In genomic region chr11:14578551-14578956, GRCh38 we compare ENCODE assay signal across 8 cellular contexts. TPM values are rescaled to one million over a fixed set of nuclear protein-coding genes. Genes with fewer than 3 reads are reported as not detected.
DNase-seq lines count a peak whose midpoint lies in the region; ATAC-seq, FAIRE-seq and TF ChIP-seq lines count a peak whose summit lies in the region.

No MANE protein-coding gene starts in this region.

- ATAC-seq in HG03045 (IDR thresholded peaks at IDR 0.05; ENCODE audit: unreplicated experiment) (peak; percentile 99), heart left ventricle (peak; percentile 34 to 87 (median 68))

- no peak for TF ChIP-seq CTCF in heart left ventricle (IDR thresholded peaks at IDR 0.05)
- no peak for TF ChIP-seq CTCF in kidney (IDR thresholded peaks at IDR 0.05; ENCODE audit: borderline replicate concordance, extremely low read depth, insufficient read depth)

- peak; percentile 41 for DNase-seq in activated CD4-positive, CD25-positive, alpha-beta regulatory T cell treated with anti-CD3 and anti-CD28 coated beads, Interleukin-2, amount 50 U/mL, for 16 hours (ENCODE audit: low read depth, low spot score)
- DNase-seq in activated CD4-positive, CD25-positive, alpha-beta regulatory T cell treated with anti-CD3 and anti-CD28 coated beads, Interleukin-2, amount 50 U/mL, for 72 hours: no peak
- peak; percentile 20 for DNase-seq in NCI-H524 treated with DMSO at 0.1 percent for 48 hours (lab: John Stamatoyannopoulos, UW)
- peak; percentile 12 for DNase-seq in activated T-cell treated with anti-CD3 and anti-CD28 coated beads for 48 hours (ENCODE audit: low read depth)
- peak in 2 of 5 donors; percentile 25 to 32 for DNase-seq in heart left ventricle
- peak; percentile 28 for DNase-seq in stimulated activated CD8-positive, alpha-beta memory T cell treated with anti-CD3 and anti-CD28 coated beads, Interleukin-15, amount 100 ng/mL, for 1 hour (ENCODE audit: low read depth)
- DNase-seq in kidney: no peak

- WGBS in heart left ventricle, 4 donors: 19 to 35% (median 24%) methylated on average over 3 of the region's 3 CpGs

- no peak for FAIRE-seq in kidney (lab: Jason Lieb, UNC)

- no peak overlapping the region for H3K4me3 ChIP-seq in heart left ventricle
- H3K4me3 ChIP-seq in kidney (ENCODE audit: low read length in 2 of 2): peak overlapping the region in 1 of 2 donors; percentile 12

- no peak overlapping the region for H3K9ac ChIP-seq in kidney (ENCODE audit: low read length in 2 of 2)

- no peaks in the 10 kb centered on the region for H3K36me3 ChIP-seq in heart left ventricle
- H3K36me3 ChIP-seq in kidney (ENCODE audit: control insufficient read depth in 1 of 2, insufficient read depth in 2 of 2, low read length in 2 of 2): no peaks in the 10 kb centered on the region

- TF ChIP-seq POLR2A in heart left ventricle (IDR thresholded peaks at IDR 0.05): no peak

- no peaks in the 10 kb centered on the region for H3K27me3 ChIP-seq in heart left ventricle

- H3K27ac ChIP-seq in heart left ventricle (peak overlapping the region in 4 of 12 donors; percentile 2 to 65 (median 11)), kidney (ENCODE audit: low read depth in 2 of 2, low read length in 2 of 2) (peak overlapping the region in 1 of 2 donors; percentile 35)

- peaks cover 0 to 9% (median 0%) of the 10 kb centered on the region in 12 donors for H3K9me3 ChIP-seq in heart left ventricle
- no peaks in the 10 kb centered on the region for H3K9me3 ChIP-seq in kidney (ENCODE audit: control insufficient read depth in 1 of 2, low read length in 2 of 2)

- intact Hi-C loops in heart left ventricle (cut with DNase I) (no loop called here), kidney (cut with DNase I) (no loop called here)

- H3K4me1 ChIP-seq in heart left ventricle: peaks cover 0 to 25% (median 4%) of the 10 kb centered on the region in 12 donors
- peaks cover 7 to 9% of the 10 kb centered on the region in 2 donors for H3K4me1 ChIP-seq in kidney (ENCODE audit: control insufficient read depth in 1 of 2, insufficient read depth in 1 of 2, low read depth in 1 of 2, low read length in 2 of 2)

RNA-seq across cellular contexts. Expression of gene PSMA1, which starts 58.4 kb away (rescaled TPM):
- 100 to 1,000 TPM in 8 of 9 donors, 10 to 100 TPM in 1; 95.5 to 136 (median 129) TPM for total RNA-seq in heart left ventricle
- 100 to 1,000 TPM; 149 to 152 TPM for polyA plus RNA-seq in heart left ventricle
- total RNA-seq in kidney: 118 TPM
- polyA plus RNA-seq in kidney (ENCODE audit: insufficient read depth, low read depth, low replicate concordance): 133 TPM

Comparison
In these comparisons a context has a peak if more than half of its experiments do, and no peak if none do; other contexts are left out.
1. DNase-seq: peak in activated CD4-positive, CD25-positive, alpha-beta regulatory T cell treated with anti-CD3 and anti-CD28 coated beads, Interleukin-2, amount 50 U/mL, for 16 hours (single experiment), NCI-H524 treated with DMSO at 0.1 percent for 48 hours (single experiment), activated T-cell treated with anti-CD3 and anti-CD28 coated beads for 48 hours (single experiment) and stimulated activated CD8-positive, alpha-beta memory T cell treated with anti-CD3 and anti-CD28 coated beads, Interleukin-15, amount 100 ng/mL, for 1 hour (single experiment); none in activated CD4-positive, CD25-positive, alpha-beta regulatory T cell treated with anti-CD3 and anti-CD28 coated beads, Interleukin-2, amount 50 U/mL, for 72 hours (single experiment) and kidney (single experiment).